ENCODE assay signal across 8 cellular contexts in genomic region chr12:58920956-58921861, GRCh38. TPM values are rescaled to one million over a fixed set of nuclear protein-coding genes. Genes with fewer than 3 reads are reported as not detected.
DNase-seq lines count a peak whose midpoint lies in the region; ATAC-seq and TF ChIP-seq lines count a peak whose summit lies in the region.

No MANE protein-coding gene starts in this region.

- no peaks in the 10 kb centered on the region for H3K36me3 Mint-ChIP-seq in WTC11
- H3K36me3 Mint-ChIP-seq in stimulated activated memory B cell treated with anti-CD40 and anti-IgM and Interleukin-4, amounts not matched to agents 10 μg/mL and 1 μg/mL and 100 μg/mL, for 72 hours, result no peaks in the 10 kb centered on the region

- H3K4me1 ChIP-seq in GM23248 (ENCODE audit: insufficient read depth), result peaks cover 18% of the 10 kb centered on the region
- H3K4me1 ChIP-seq in hepatocyte (ENCODE audit: insufficient read depth), result peaks cover 30% of the 10 kb centered on the region

- H3K4me1 Mint-ChIP-seq in WTC11, result peaks cover 37% of the 10 kb centered on the region
- no peaks in the 10 kb centered on the region for H3K4me1 Mint-ChIP-seq in stimulated activated memory B cell treated with anti-CD40 and anti-IgM and Interleukin-4, amounts not matched to agents 10 μg/mL and 1 μg/mL and 100 μg/mL, for 72 hours

- H3K27me3 Mint-ChIP-seq in WTC11 (ENCODE audit: low read depth), result peaks cover 19% of the 10 kb centered on the region
- H3K27me3 Mint-ChIP-seq in stimulated activated memory B cell treated with anti-CD40 and anti-IgM and Interleukin-4, amounts not matched to agents 10 μg/mL and 1 μg/mL and 100 μg/mL, for 72 hours, result peaks cover 43% of the 10 kb centered on the region

- H3K27ac ChIP-seq in GM23248 (peak overlapping the region; percentile 81), hepatocyte (peak overlapping the region; percentile 94)

- no peak for ATAC-seq in WTC11
- no peak for ATAC-seq in HG03159 (IDR thresholded peaks at IDR 0.05; ENCODE audit: unreplicated experiment)
- no peak for ATAC-seq in stimulated activated memory B cell treated with anti-CD40 and anti-IgM and Interleukin-4, amounts not matched to agents 10 μg/mL and 1 μg/mL and 100 μg/mL, for 72 hours
- ATAC-seq in GM19455 (IDR thresholded peaks at IDR 0.05; ENCODE audit: unreplicated experiment), result no peak

- H3K27me3 ChIP-seq in GM23248 (replicated peaks; ENCODE audit: insufficient read depth) (no peaks in the 10 kb centered on the region), hepatocyte (no peaks in the 10 kb centered on the region)

- CTCF ChIA-PET in WTC11 (lab: Charles Lee), result interaction anchor here (0.7 to 2.4 kb wide), 4 partner anchors 12 to 451 kb away, joined by 3 to 16 read pairs (median 4); no protein-coding TSS in a partner anchor

- H3K4me2 ChIP-seq in GM23248 (ENCODE audit: unreplicated experiment), result peak overlapping the region; percentile 94
- H3K4me2 ChIP-seq in hepatocyte, result peak overlapping the region; percentile 79

- H4K20me1 ChIP-seq in GM23248 (ENCODE audit: insufficient read depth) (no peaks in the 10 kb centered on the region), hepatocyte (ENCODE audit: insufficient read depth, poor library complexity, severe bottlenecking) (no peaks in the 10 kb centered on the region)

- POLR2A ChIA-PET in WTC11 (lab: Charles Lee), result no interaction called here

- H3K27ac Mint-ChIP-seq in WTC11, result no peak overlapping the region
- no peak overlapping the region for H3K27ac Mint-ChIP-seq in stimulated activated memory B cell treated with anti-CD40 and anti-IgM and Interleukin-4, amounts not matched to agents 10 μg/mL and 1 μg/mL and 100 μg/mL, for 72 hours

- H3K79me2 ChIP-seq in GM23248 (ENCODE audit: insufficient read depth), result peaks cover 37% of the 10 kb centered on the region
- H3K79me2 ChIP-seq in hepatocyte, result peaks cover 37% of the 10 kb centered on the region

- in situ Hi-C loops in GM23248 (cut with MboI), result no loop called here

- H3K9me2 ChIP-seq in GM23248 (ENCODE audit: insufficient read depth) (no peaks in the 10 kb centered on the region), hepatocyte (replicated peaks; ENCODE audit: insufficient read depth) (no peaks in the 10 kb centered on the region)

- H3F3A ChIP-seq in GM23248 (ENCODE audit: insufficient read depth), result peaks cover 33% of the 10 kb centered on the region; the same call in 1 of the 2 replicates

- 56 to 57% methylated on average over 15 of the region's 15 CpGs for WGBS in GM23248 (ENCODE audit: low coverage in 1 of 2, low lambda C conversion rate in 2 of 2, missing lambda C conversion rate in 2 of 2), 2 experiments
- WGBS in hepatocyte (ENCODE audit: low lambda C conversion rate, missing lambda C conversion rate), result 54% methylated on average over 15 of the region's 15 CpGs

- H3K4me3 Mint-ChIP-seq in WTC11, result peak overlapping the region; percentile 82
- H3K4me3 Mint-ChIP-seq in stimulated activated memory B cell treated with anti-CD40 and anti-IgM and Interleukin-4, amounts not matched to agents 10 μg/mL and 1 μg/mL and 100 μg/mL, for 72 hours, result no peak overlapping the region

- H2AFZ ChIP-seq in GM23248 (peak overlapping the region; percentile 90), hepatocyte (peak overlapping the region; percentile 2)

- no peaks in the 10 kb centered on the region for H3K36me3 ChIP-seq in GM23248 (ENCODE audit: low read depth)
- H3K36me3 ChIP-seq in hepatocyte (replicated peaks; ENCODE audit: insufficient read depth, low read depth), result no peaks in the 10 kb centered on the region

- no peaks in the 10 kb centered on the region for H3K9me3 Mint-ChIP-seq in WTC11
- peaks cover 2% of the 10 kb centered on the region for H3K9me3 Mint-ChIP-seq in stimulated activated memory B cell treated with anti-CD40 and anti-IgM and Interleukin-4, amounts not matched to agents 10 μg/mL and 1 μg/mL and 100 μg/mL, for 72 hours

- H3K4me3 ChIP-seq in GM23248 (peak overlapping the region; percentile 95), hepatocyte (no peak overlapping the region), skeletal muscle cell (ENCODE audit: low read depth, low read length) (peak overlapping the region; percentile 95)

- peak overlapping the region; percentile 84 for H3K9ac ChIP-seq in GM23248

- H3K9me3 ChIP-seq in GM23248 (ENCODE audit: low read depth) (no peaks in the 10 kb centered on the region), hepatocyte (ENCODE audit: low read depth) (no peaks in the 10 kb centered on the region)

- TF ChIP-seq CTCF in WTC11 (IDR thresholded peaks at IDR 0.05) (no peak), hepatocyte (IDR thresholded peaks at IDR 0.05; ENCODE audit: poor library complexity) (no peak)

- DNase-seq in GM23248, result peak; percentile 3
- no peak for DNase-seq in WTC11 (ENCODE audit: low spot score)
- peak; percentile 50 for DNase-seq in hepatocyte (ENCODE audit: low spot score)
- no peak for DNase-seq in skeletal muscle cell (ENCODE audit: low read depth)
- DNase-seq in T-helper 2 cell, result no peak

TF ChIP-seq in WTC11, 78 proteins besides CTCF, POLR2A, EP300 and RAD21:
- no peak for TF ChIP-seq SMAD3 (CRISPR knock-in tag; IDR thresholded peaks at IDR 0.05; ENCODE audit: borderline replicate concordance)
- no peak for TF ChIP-seq FOXJ3 (CRISPR knock-in tag; IDR thresholded peaks at IDR 0.05; ENCODE audit: borderline replicate concordance)
- TF ChIP-seq JAZF1 (CRISPR knock-in tag; IDR thresholded peaks at IDR 0.05), result no peak
- TF ChIP-seq GTF2I (CRISPR knock-in tag; conservative IDR thresholded peaks at IDR 0.05), result no peak
- no peak for TF ChIP-seq SP1 (CRISPR knock-in tag; conservative IDR thresholded peaks at IDR 0.05)
- no peak for TF ChIP-seq ZNF671 (CRISPR knock-in tag; IDR thresholded peaks at IDR 0.05)
- no peak for TF ChIP-seq STAT6 (CRISPR knock-in tag; conservative IDR thresholded peaks at IDR 0.05; ENCODE audit: low read depth)
- TF ChIP-seq ZNF138 (CRISPR knock-in tag; conservative IDR thresholded peaks at IDR 0.05), result no peak
- TF ChIP-seq FOXP1 (CRISPR knock-in tag; IDR thresholded peaks at IDR 0.05; ENCODE audit: borderline replicate concordance), result no peak

RNA-seq across cellular contexts. Expression of gene LRIG3, which starts 0.9 kb away (rescaled TPM):
- total RNA-seq in GM23248 (2014; rRNA removed; shearing (Covaris generic)), result 24.7 and 29.3 TPM in 2 replicates
- 9.2 and 10.4 TPM in 2 replicates for polyA plus RNA-seq in GM23248 (2016; fragmentation: Nextera tagmentation; extraction: Ambion mirVana)
- total RNA-seq in WTC11 (2021), result 7.8 to 13.0 TPM (median 8.5 TPM) in 3 replicates
- total RNA-seq in hepatocyte, result 63.9 and 71.5 TPM in 2 replicates
- polyA plus RNA-seq in hepatocyte, result 21.7 and 23.7 TPM in 2 replicates

Comparison
In these comparisons a context has a peak if more than half of its experiments do, and no peak if none do; other contexts are left out.
1. DNase-seq: peak in GM23248 (single experiment) and hepatocyte (single experiment); none in WTC11 (single experiment), skeletal muscle cell (single experiment) and T-helper 2 cell (0 of 5).